In genomic region chr7:134447383-134447782, GRCh38 we compare ENCODE assay signal across 22 cellular contexts. TPM values are rescaled to one million over a fixed set of nuclear protein-coding genes. Genes with fewer than 3 reads are reported as not detected.
DNase-seq lines count a peak whose midpoint lies in the region; ATAC-seq, FAIRE-seq and TF ChIP-seq lines count a peak whose summit lies in the region.
"Had no signal": no experiment of that assay in that cellular context is flagged by ENCODE, and none has a peak within 500 bp of the region (broad histone marks: within the 10 kb centered on the region; RNA-seq: fewer than 3 reads in every experiment).

No MANE protein-coding gene starts in this region.

- no peak for TF ChIP-seq POLR2A in thyroid gland (IDR thresholded peaks at IDR 0.05)

- H3K9me3 ChIP-seq in Loucy (ENCODE audit: insufficient read depth, low read depth, low read length) (no peaks in the 10 kb centered on the region), astrocyte (ENCODE audit: insufficient read depth, low read depth, low read length) (no peaks in the 10 kb centered on the region), thyroid gland (no peaks in the 10 kb centered on the region)
- H3K9me3 ChIP-seq: BE2C had no signal

- no peaks in the 10 kb centered on the region for H3K27me3 Mint-ChIP-seq in activated T-cell treated with anti-CD3 and anti-CD28 coated beads, Interleukin-2, amount 50 U/mL, for 24 hours
- H3K27me3 Mint-ChIP-seq in activated T-cell treated with anti-CD3 and anti-CD28 coated beads, Interleukin-2, amount 50 U/mL, for 72 hours (ENCODE audit: low read depth) = no peaks in the 10 kb centered on the region
- H3K27me3 Mint-ChIP-seq in astrocyte (ENCODE audit: low read depth, unreplicated experiment) (no peaks in the 10 kb centered on the region), WTC11 (ENCODE audit: low read depth) (no peaks in the 10 kb centered on the region)
- H3K27me3 Mint-ChIP-seq: CD4-positive, alpha-beta memory T cell had no signal

- TF ChIP-seq CTCF in Loucy (conservative IDR thresholded peaks at IDR 0.05; ENCODE audit: low read length) (peak; percentile 19; the same call in 1 of the 2 replicates), astrocyte (IDR thresholded peaks at IDR 0.05; ENCODE audit: insufficient read depth, low read depth, low read length) (no peak), thyroid gland (IDR thresholded peaks at IDR 0.05) (peak in 2 of 6 experiments; percentile 36 to 45), WTC11 (IDR thresholded peaks at IDR 0.05) (no peak)

- POLR2A ChIA-PET in WTC11 (lab: Charles Lee) = no interaction called here

- H3K4me3 ChIP-seq in Loucy (ENCODE audit: low read length, poor library complexity, severe bottlenecking) = no peak overlapping the region
- no peak overlapping the region for H3K4me3 ChIP-seq in astrocyte (ENCODE audit: insufficient read depth, low read depth, low read length)
- no peak overlapping the region for H3K4me3 ChIP-seq in thyroid gland (replicated peaks in 1 of 3)
- H3K4me3 ChIP-seq: GM23338 had no signal

- CTCF ChIA-PET in WTC11 (lab: Charles Lee) = interaction anchor here (1.9 kb wide), 1 partner anchor 15 kb away, joined by 8 read pairs; no protein-coding TSS in a partner anchor

- H3K4me1 Mint-ChIP-seq in activated T-cell treated with anti-CD3 and anti-CD28 coated beads, Interleukin-2, amount 50 U/mL, for 24 hours (ENCODE audit: low read depth) = peaks cover 3% of the 10 kb centered on the region
- H3K4me1 Mint-ChIP-seq in activated T-cell treated with anti-CD3 and anti-CD28 coated beads, Interleukin-2, amount 50 U/mL, for 72 hours (ENCODE audit: low read depth) = peaks cover 3% of the 10 kb centered on the region
- H3K4me1 Mint-ChIP-seq in astrocyte (ENCODE audit: low read depth, unreplicated experiment) (peaks cover 46% of the 10 kb centered on the region), WTC11 (no peaks in the 10 kb centered on the region)
- H3K4me1 Mint-ChIP-seq: GM23338 had no signal

- peak overlapping the region; percentile 3 for H3K27ac ChIP-seq in astrocyte (ENCODE audit: low read depth, low read length)
- H3K27ac ChIP-seq in thyroid gland = peak overlapping the region in 1 of 3 donors; percentile 64
- H3K27ac ChIP-seq: 22Rv1, RWPE1 had no signal

- H3K79me2 ChIP-seq in Loucy (ENCODE audit: insufficient read depth, low read length) = no peaks in the 10 kb centered on the region
- H3K79me2 ChIP-seq in astrocyte (ENCODE audit: insufficient read depth, low read length) = no peaks in the 10 kb centered on the region

- H3K36me3 Mint-ChIP-seq in activated T-cell treated with anti-CD3 and anti-CD28 coated beads, Interleukin-2, amount 50 U/mL, for 24 hours (ENCODE audit: low read depth) = peaks cover 98% of the 10 kb centered on the region
- peaks cover 6 to 25% of the 10 kb centered on the region in 2 donors for H3K36me3 Mint-ChIP-seq in activated T-cell treated with anti-CD3 and anti-CD28 coated beads, Interleukin-2, amount 50 U/mL, for 72 hours (ENCODE audit: insufficient read depth in 2 of 2)
- peaks cover 36% of the 10 kb centered on the region for H3K36me3 Mint-ChIP-seq in astrocyte (ENCODE audit: low read depth, unreplicated experiment)
- peaks cover 82% of the 10 kb centered on the region for H3K36me3 Mint-ChIP-seq in WTC11

- no peaks in the 10 kb centered on the region for H3F3A ChIP-seq in Loucy (ENCODE audit: low read depth)

- intact Hi-C loops in thyroid gland (cut with DNase I) = no loop called here

- no peak for ATAC-seq in activated T-cell treated with anti-CD3 and anti-CD28 coated beads, Interleukin-2, amount 50 U/mL, for 72 hours (replicated peaks in 1 of 2)
- no peak for ATAC-seq in WTC11
- ATAC-seq: GM23338, HepG2 had no signal

- H4K20me1 ChIP-seq in Loucy (ENCODE audit: insufficient read depth, low read length, poor library complexity, severe bottlenecking) = no peaks in the 10 kb centered on the region
- no peaks in the 10 kb centered on the region for H4K20me1 ChIP-seq in astrocyte (ENCODE audit: insufficient read depth, low read length)

- no peak overlapping the region for H3K4me3 Mint-ChIP-seq in activated T-cell treated with anti-CD3 and anti-CD28 coated beads, Interleukin-2, amount 50 U/mL, for 24 hours
- H3K4me3 Mint-ChIP-seq in activated T-cell treated with anti-CD3 and anti-CD28 coated beads, Interleukin-2, amount 50 U/mL, for 72 hours = no peak overlapping the region
- H3K4me3 Mint-ChIP-seq in astrocyte (ENCODE audit: unreplicated experiment) = no peak overlapping the region
- H3K4me3 Mint-ChIP-seq in WTC11 = no peak overlapping the region
- H3K4me3 Mint-ChIP-seq: CD4-positive, alpha-beta memory T cell; GM23338 had no signal

- H3K36me3 ChIP-seq in Loucy (ENCODE audit: insufficient read depth, low read length) (peaks cover 83% of the 10 kb centered on the region; the same call in 1 of the 2 replicates), astrocyte (ENCODE audit: insufficient read depth, low read length) (peaks cover 26% of the 10 kb centered on the region), thyroid gland (peaks cover 63 to 70% of the 10 kb centered on the region in 2 donors)

- WGBS in thyroid gland, 2 donors = 52 to 75% methylated on average over 6 to 9 of the region's 9 CpGs

- H3K4me2 ChIP-seq in Loucy (ENCODE audit: low read depth, low read length, poor library complexity, severe bottlenecking) (no peak overlapping the region), astrocyte (ENCODE audit: low read length) (no peak overlapping the region)
- H3K4me2 ChIP-seq: GM23338 had no signal

- H2AFZ ChIP-seq in Loucy (ENCODE audit: low read length) (no peak overlapping the region), astrocyte (ENCODE audit: low read depth, low read length) (no peak overlapping the region)
- H2AFZ ChIP-seq: GM23338 had no signal

- DNase-seq in activated T-cell treated with anti-CD3 and anti-CD28 coated beads, Interleukin-2, amount 50 U/mL, for 24 hours = no peak
- no peak for DNase-seq in activated T-cell treated with anti-CD3 and anti-CD28 coated beads, Interleukin-2, amount 50 U/mL, for 72 hours
- DNase-seq in astrocyte (ENCODE audit: low read depth) = no peak
- DNase-seq in thyroid gland = peak; percentile 65 to 80
- no peak for DNase-seq in activated CD8-positive, alpha-beta memory T cell treated with anti-CD3 and anti-CD28 coated beads for 24 hours
- no peak for DNase-seq in WTC11 (ENCODE audit: low spot score)
- DNase-seq in activated naive CD4-positive, alpha-beta T cell treated with Interleukin-2 at 50 U/mL for 16 hours = no peak
- DNase-seq: BE2C; CD4-positive, alpha-beta memory T cell; MM.1S; NCI-H1105; NCI-H2081; NCI-H510A treated with DMSO at 0.1 percent for 48 hours; NCI-H82; SIG-M5 had no signal

- no peaks in the 10 kb centered on the region for H3K27me3 ChIP-seq in Loucy (ENCODE audit: insufficient read depth, low read length, poor library complexity, severe bottlenecking)
- no peaks in the 10 kb centered on the region for H3K27me3 ChIP-seq in astrocyte (ENCODE audit: insufficient read depth, low read length)
- H3K27me3 ChIP-seq in thyroid gland = no peaks in the 10 kb centered on the region
- H3K27me3 ChIP-seq: BE2C had no signal

- H3K27ac Mint-ChIP-seq in activated T-cell treated with anti-CD3 and anti-CD28 coated beads, Interleukin-2, amount 50 U/mL, for 24 hours = peak overlapping the region; percentile 29
- no peak overlapping the region for H3K27ac Mint-ChIP-seq in activated T-cell treated with anti-CD3 and anti-CD28 coated beads, Interleukin-2, amount 50 U/mL, for 72 hours
- H3K27ac Mint-ChIP-seq in astrocyte (ENCODE audit: unreplicated experiment) (no peak overlapping the region), WTC11 (no peak overlapping the region)
- H3K27ac Mint-ChIP-seq: CD4-positive, alpha-beta memory T cell; GM23338 had no signal

- H3K4me1 ChIP-seq in Loucy (ENCODE audit: insufficient read depth, low read length, poor library complexity, severe bottlenecking) = peaks cover 9% of the 10 kb centered on the region
- peaks cover 16% of the 10 kb centered on the region for H3K4me1 ChIP-seq in astrocyte (ENCODE audit: insufficient read depth, low read length)
- peaks cover 0 to 14% of the 10 kb centered on the region in 2 donors for H3K4me1 ChIP-seq in thyroid gland
- H3K4me1 ChIP-seq: BE2C had no signal

- no peak for FAIRE-seq in astrocyte (lab: Jason Lieb, UNC)
- FAIRE-seq: GM12892, GM18507, HepG2 had no signal

- H3K9ac ChIP-seq in Loucy (ENCODE audit: low read depth, low read length, poor library complexity, severe bottlenecking) = no peak overlapping the region
- H3K9ac ChIP-seq in astrocyte (ENCODE audit: low read length) = no peak overlapping the region

- H3K9me2 ChIP-seq in Loucy (replicated peaks; ENCODE audit: low read depth, low read length) = no peaks in the 10 kb centered on the region

- no peaks in the 10 kb centered on the region for H3K9me3 Mint-ChIP-seq in activated T-cell treated with anti-CD3 and anti-CD28 coated beads, Interleukin-2, amount 50 U/mL, for 24 hours
- H3K9me3 Mint-ChIP-seq in activated T-cell treated with anti-CD3 and anti-CD28 coated beads, Interleukin-2, amount 50 U/mL, for 72 hours = no peaks in the 10 kb centered on the region
- H3K9me3 Mint-ChIP-seq in astrocyte (ENCODE audit: unreplicated experiment) = peaks cover 2% of the 10 kb centered on the region
- H3K9me3 Mint-ChIP-seq in WTC11 = no peaks in the 10 kb centered on the region
- H3K9me3 Mint-ChIP-seq: CD4-positive, alpha-beta memory T cell; GM23338 had no signal

TF ChIP-seq in WTC11, 78 proteins besides CTCF, POLR2A, EP300 and RAD21 (continues in another document):
- TF ChIP-seq ZNF671 (CRISPR knock-in tag; IDR thresholded peaks at IDR 0.05) = no peak
- no peak for TF ChIP-seq ZBTB21 (CRISPR knock-in tag; IDR thresholded peaks at IDR 0.05; ENCODE audit: borderline replicate concordance)
- TF ChIP-seq NR2C2 (CRISPR knock-in tag; IDR thresholded peaks at IDR 0.05) = no peak
- no peak for TF ChIP-seq MLX (CRISPR knock-in tag; IDR thresholded peaks at IDR 0.05)
- no peak for TF ChIP-seq GRHL2 (CRISPR knock-in tag; IDR thresholded peaks at IDR 0.05; ENCODE audit: insufficient replicate concordance, severe bottlenecking)

RNA-seq across cellular contexts. Expression of gene AKR1B1, which starts 11.5 kb away (rescaled TPM):
- 100 to 1,000 TPM in 1 of 2 donors, 10 to 100 TPM in 1; 95.1 to 117 TPM for total RNA-seq in activated T-cell treated with anti-CD3 and anti-CD28 coated beads, Interleukin-2, amount 50 U/mL, for 72 hours
- 88.9 and 114 TPM in 2 replicates for total RNA-seq in astrocyte
- 100 to 1,000 TPM in 1 of 4 donors, 10 to 100 TPM in 3; 39.4 to 103 (median 63.0) TPM for total RNA-seq in thyroid gland
- 135 to 148 TPM (median 147 TPM) in 3 replicates for total RNA-seq in WTC11 (2021)

Comparison
In these comparisons a context has a peak if more than half of its experiments do, and no peak if none do; other contexts are left out.
1. DNase-seq: peak in thyroid gland (2 of 2); none in activated T-cell treated with anti-CD3 and anti-CD28 coated beads, Interleukin-2, amount 50 U/mL, for 24 hours (single experiment), activated T-cell treated with anti-CD3 and anti-CD28 coated beads, Interleukin-2, amount 50 U/mL, for 72 hours (0 of 2), astrocyte (single experiment), activated CD8-positive, alpha-beta memory T cell treated with anti-CD3 and anti-CD28 coated beads for 24 hours (single experiment), WTC11 (single experiment) and activated naive CD4-positive, alpha-beta T cell treated with Interleukin-2 at 50 U/mL for 16 hours (single experiment).